29 cellular contexts compared by ENCODE assay signal in the genomic region with DNA sequence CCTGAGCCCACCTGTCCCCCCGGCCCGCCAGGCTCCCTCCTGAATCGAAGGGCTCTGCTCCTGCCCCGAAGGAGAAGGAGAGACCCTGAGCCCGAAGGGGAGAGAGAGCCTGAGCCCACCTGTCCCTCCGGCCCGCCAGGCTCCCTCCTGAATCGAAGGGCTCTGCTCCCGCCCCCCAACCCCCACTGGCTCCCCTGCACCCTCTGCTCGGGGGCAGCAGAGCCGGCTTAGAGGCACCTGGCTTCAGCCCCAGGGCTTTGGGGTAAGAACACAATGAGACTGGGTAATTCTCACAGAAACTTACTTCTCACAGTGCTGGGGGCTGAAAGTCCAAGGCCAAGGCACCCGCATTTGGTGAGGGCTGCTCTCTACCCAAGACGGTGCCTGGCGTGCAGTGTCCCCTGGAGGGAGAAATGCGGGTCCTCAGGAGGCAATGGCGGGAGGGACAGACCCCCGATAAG. TPM values are rescaled to one million over a fixed set of nuclear protein-coding genes. Genes with fewer than 3 reads are reported as not detected.
DNase-seq lines count a peak whose midpoint lies in the region; ATAC-seq, FAIRE-seq and TF ChIP-seq lines count a peak whose summit lies in the region.
"Had no signal": no experiment of that assay in that cellular context is flagged by ENCODE, and none has a peak within 500 bp of the region (broad histone marks: within the 10 kb centered on the region; RNA-seq: fewer than 3 reads in every experiment).

No MANE protein-coding gene starts in this region.

- no peaks in the 10 kb centered on the region for H3K79me2 ChIP-seq in HepG2 (ENCODE audit: insufficient read depth, low read length)

- H3K9ac ChIP-seq in HepG2 (ENCODE audit: insufficient read depth, low read depth, low read length) (peak overlapping the region; percentile 11; the same call in 1 of the 2 replicates), iPS-15b (ENCODE audit: low read depth, low read length) (no peak overlapping the region)
- H3K9ac ChIP-seq: KMS-11 had no signal

- BruUV-seq in HepG2 (replicated peaks; lab: Mats Ljungman, UMichigan) = no TSS peak

- POLR2A ChIA-PET in HepG2 (lab: Yijun Ruan, JAX) = no interaction called here

- no peaks in the 10 kb centered on the region for H3K36me3 ChIP-seq in HepG2 (replicated peaks in 1 of 2; ENCODE audit: control insufficient read depth in 1 of 2, insufficient read depth in 2 of 2, low read length in 2 of 2)
- no peaks in the 10 kb centered on the region for H3K36me3 ChIP-seq in right lobe of liver
- no peaks in the 10 kb centered on the region for H3K36me3 ChIP-seq in iPS-15b (ENCODE audit: control insufficient read depth, insufficient read depth, low read length)
- H3K36me3 ChIP-seq: adrenal gland, breast epithelium, esophagus squamous epithelium, lower lobe of right lung, tibial nerve had no signal

- TF ChIP-seq POLR2A in HepG2 (IDR thresholded peaks at IDR 0.05; ENCODE audit: insufficient read depth in 1 of 2, low read depth in 2 of 2, low read length in 2 of 2) (no peak), right lobe of liver (IDR thresholded peaks at IDR 0.05) (no peak)

- peaks cover 9 to 60% of the 10 kb centered on the region in 2 experiments for H3K27me3 ChIP-seq in HepG2 (ENCODE audit: control insufficient read depth in 1 of 2, insufficient read depth in 2 of 2, low read length in 2 of 2)
- H3K27me3 ChIP-seq in right lobe of liver = no peaks in the 10 kb centered on the region
- H3K27me3 ChIP-seq in iPS-15b (ENCODE audit: control insufficient read depth, insufficient read depth, low read length) = peaks cover 31% of the 10 kb centered on the region

- DNase-seq in HepG2 (ENCODE audit: low spot score) (no peak), right lobe of liver (no peak)
- no peak for DNase-seq in stimulated activated naive B cell treated with anti-CD40 and anti-IgM and Interleukin-4, amounts not matched to agents 10 μg/mL and 1 μg/mL and 100 μg/mL, for 72 hours
- DNase-seq: activated CD8-positive, alpha-beta memory T cell treated with anti-CD3 and anti-CD28 coated beads, Interleukin-2, amount 50 U/mL, for 48 hours; activated effector memory CD4-positive, alpha-beta T cell treated with Interleukin-2 at 50 U/mL for 16 hours; adrenal gland; CD4-positive, CD25-positive, alpha-beta regulatory T cell; DMS 273 treated with DMSO at 0.1 percent for 48 hours; esophagus squamous epithelium; HFFc6; hippocampal formation; lower lobe of right lung; NCI-H1694; NCI-H2171; NCI-H524; SHP77 treated with DMSO at 0.1 percent for 48 hours; stimulated activated naive CD8-positive, alpha-beta T cell treated with anti-CD3 and anti-CD28 coated beads, Interleukin-15, amount 100 ng/mL, for 72 hours had no signal

- FAIRE-seq in HepG2 (lab: Jason Lieb, UNC) = no peak
- FAIRE-seq: frontal cortex, GM19239, keratinocyte had no signal

- peak overlapping the region; percentile 58 for H3K4me2 ChIP-seq in HepG2 (ENCODE audit: low read depth, low read length)
- H3K4me2 ChIP-seq: KMS-11 had no signal

- no peak overlapping the region for H2AFZ ChIP-seq in HepG2 (ENCODE audit: low read length)

- TF ChIP-seq EP300 in HepG2 (IDR thresholded peaks at IDR 0.05; ENCODE audit: low read depth in 2 of 2, low read length in 2 of 2) = no peak
- no peak for TF ChIP-seq EP300 in HepG2 (CRISPR knock-in tag; IDR thresholded peaks at IDR 0.05; ENCODE audit: borderline replicate concordance)

- H3K36me3 Mint-ChIP-seq in IgD-negative memory B cell = no peaks in the 10 kb centered on the region
- no peaks in the 10 kb centered on the region for H3K36me3 Mint-ChIP-seq in stimulated activated naive B cell treated with anti-CD40 and anti-IgM and Interleukin-4, amounts not matched to agents 10 μg/mL and 1 μg/mL and 100 μg/mL, for 72 hours
- H3K36me3 Mint-ChIP-seq: CD4-positive, CD25-positive, alpha-beta regulatory T cell had no signal

- H3K4me1 ChIP-seq in HepG2 (ENCODE audit: insufficient read depth, low read length) (peaks cover 74% of the 10 kb centered on the region), right lobe of liver (no peaks in the 10 kb centered on the region), iPS-15b (ENCODE audit: control insufficient read depth, insufficient read depth, low read length) (peaks cover 4% of the 10 kb centered on the region)

- 13% methylated on average over 6 of the region's 17 CpGs for WGBS in HepG2 (ENCODE audit: low lambda C conversion rate)
- 21% methylated on average over 6 of the region's 17 CpGs for WGBS in right lobe of liver (ENCODE audit: insufficient coverage, low coverage, low lambda C conversion rate, missing lambda C conversion rate)

- CTCF ChIA-PET in HepG2 (lab: Yijun Ruan, JAX; ENCODE audit: low intra/inter-chr PET ratio, low total read pairs) = no interaction called here

- intact Hi-C loops in HepG2 (cut with micrococcal nuclease; ENCODE audit: unreplicated experiment) = no loop called here
- intact Hi-C loops in right lobe of liver (cut with DNase I) = no loop called here

- in situ Hi-C loops in HepG2 (cut with HindIII; ENCODE audit: extremely low pct_ligation_motif_present, low pct_unique_long_range_greater_than_20kb) = no loop called here

- H3K4me3 ChIP-seq in HepG2 (replicated peaks in 1 of 3; ENCODE audit: insufficient read depth in 1 of 3, low read depth in 2 of 3, low read length in 3 of 3) = peak overlapping the region in 2 of 3 experiments; percentile 44 to 55; a peak in 4 of 6 replicates
- no peak overlapping the region for H3K4me3 ChIP-seq in right lobe of liver
- peak overlapping the region; percentile 35 for H3K4me3 ChIP-seq in iPS-15b (ENCODE audit: low read depth, low read length)
- H3K4me3 ChIP-seq: adrenal gland, breast epithelium, esophagus squamous epithelium, lower lobe of right lung, tibial nerve had no signal

- H3K4me1 Mint-ChIP-seq in IgD-negative memory B cell = peaks cover 15 to 36% (median 32%) of the 10 kb centered on the region in 3 donors
- peaks cover 47 to 90% of the 10 kb centered on the region in 2 donors for H3K4me1 Mint-ChIP-seq in stimulated activated naive B cell treated with anti-CD40 and anti-IgM and Interleukin-4, amounts not matched to agents 10 μg/mL and 1 μg/mL and 100 μg/mL, for 72 hours

- H3K9me3 ChIP-seq in HepG2 (ENCODE audit: low read length) = no peaks in the 10 kb centered on the region
- no peaks in the 10 kb centered on the region for H3K9me3 ChIP-seq in right lobe of liver
- peaks cover 3% of the 10 kb centered on the region for H3K9me3 ChIP-seq in iPS-15b (ENCODE audit: control insufficient read depth, insufficient read depth, low read length)
- H3K9me3 ChIP-seq: adrenal gland, breast epithelium, esophagus squamous epithelium, lower lobe of right lung had no signal

- TF ChIP-seq RAD21 in HepG2 (CRISPR knock-in tag; IDR thresholded peaks at IDR 0.05) = no peak

- no peak overlapping the region for H3K27ac ChIP-seq in HepG2 (ENCODE audit: extremely low read length, insufficient read depth, low read length)
- H3K27ac ChIP-seq in right lobe of liver = no peak overlapping the region
- H3K27ac ChIP-seq: adrenal gland, breast epithelium, esophagus squamous epithelium, KMS-11, lower lobe of right lung, tibial nerve had no signal

- H3K27ac Mint-ChIP-seq in IgD-negative memory B cell = peak overlapping the region in 2 of 3 donors; percentile 68 to 78
- peak overlapping the region; percentile 47 for H3K27ac Mint-ChIP-seq in stimulated activated naive B cell treated with anti-CD40 and anti-IgM and Interleukin-4, amounts not matched to agents 10 μg/mL and 1 μg/mL and 100 μg/mL, for 72 hours
- H3K27ac Mint-ChIP-seq: HFFc6 had no signal

- H4K20me1 ChIP-seq in HepG2 (ENCODE audit: insufficient read depth, low read length) = no peaks in the 10 kb centered on the region

- H3K27me3 Mint-ChIP-seq in IgD-negative memory B cell = peaks cover 1% of the 10 kb centered on the region
- H3K27me3 Mint-ChIP-seq in stimulated activated naive B cell treated with anti-CD40 and anti-IgM and Interleukin-4, amounts not matched to agents 10 μg/mL and 1 μg/mL and 100 μg/mL, for 72 hours = peaks cover 0 to 4% of the 10 kb centered on the region in 2 donors
- H3K27me3 Mint-ChIP-seq: stimulated activated naive CD8-positive, alpha-beta T cell treated with anti-CD3 and anti-CD28 coated beads, Interleukin-15, amount 100 ng/mL, for 72 hours had no signal

- no peaks in the 10 kb centered on the region for H3K9me3 Mint-ChIP-seq in IgD-negative memory B cell
- H3K9me3 Mint-ChIP-seq in stimulated activated naive B cell treated with anti-CD40 and anti-IgM and Interleukin-4, amounts not matched to agents 10 μg/mL and 1 μg/mL and 100 μg/mL, for 72 hours = no peaks in the 10 kb centered on the region
- H3K9me3 Mint-ChIP-seq: HFFc6; neural crest cell; stimulated activated naive CD8-positive, alpha-beta T cell treated with anti-CD3 and anti-CD28 coated beads, Interleukin-15, amount 100 ng/mL, for 72 hours had no signal

- peak overlapping the region in 1 of 4 donors; percentile 60 for H3K4me3 Mint-ChIP-seq in IgD-negative memory B cell
- no peak overlapping the region for H3K4me3 Mint-ChIP-seq in stimulated activated naive B cell treated with anti-CD40 and anti-IgM and Interleukin-4, amounts not matched to agents 10 μg/mL and 1 μg/mL and 100 μg/mL, for 72 hours
- H3K4me3 Mint-ChIP-seq: HFFc6, neural crest cell had no signal

- TF ChIP-seq CTCF in HepG2 (CRISPR knock-in tag; IDR thresholded peaks at IDR 0.05) (no peak), right lobe of liver (IDR thresholded peaks at IDR 0.05) (no peak)

- ATAC-seq in HepG2 (no peak), right lobe of liver (no peak), HG02852 (IDR thresholded peaks at IDR 0.05; ENCODE audit: unreplicated experiment) (no peak), GM21360 (IDR thresholded peaks at IDR 0.05; ENCODE audit: unreplicated experiment) (no peak), HG02973 (IDR thresholded peaks at IDR 0.05; ENCODE audit: unreplicated experiment) (no peak)
- ATAC-seq in stimulated activated naive B cell treated with anti-CD40 and anti-IgM and Interleukin-4, amounts not matched to agents 10 μg/mL and 1 μg/mL and 100 μg/mL, for 72 hours (replicated peaks) = no peak

RNA-seq across cellular contexts. Expression of gene FBRSL1, which starts 53.1 kb away (rescaled TPM):
- total RNA-seq in HepG2 (2016; rRNA removed; fragmentation: Illumina TruSeq; extraction: Trizol) = 3.7 and 7.9 TPM in 2 replicates
- total RNA-seq in HepG2 (2016; cell fraction: cytosol; rRNA removed; fragmentation: Illumina TruSeq; extraction: Trizol; ENCODE audit: low read depth) = 2.7 and 3.6 TPM in 2 replicates
- 5.4 and 6.9 TPM in 2 replicates for total RNA-seq in HepG2 (2016; cell fraction: insoluble cytoplasmic fraction; rRNA removed; fragmentation: Illumina TruSeq; extraction: Trizol)
- 7.0 and 9.3 TPM in 2 replicates for total RNA-seq in HepG2 (2016; cell fraction: membrane; rRNA removed; fragmentation: Illumina TruSeq; extraction: Trizol)
- total RNA-seq in HepG2 (2016; cell fraction: nucleus; rRNA removed; fragmentation: Illumina TruSeq; extraction: Trizol) = 10.9 and 11.0 TPM in 2 replicates
- 3.6 and 4.9 TPM in 2 replicates for polyA plus RNA-seq in HepG2 (2011; rRNA removed)
- 3.0 and 6.0 TPM in 2 replicates for polyA plus RNA-seq in HepG2 (2011; cell fraction: cytosol; rRNA removed)
- 50.9 and 76.3 TPM in 2 replicates for polyA plus RNA-seq in HepG2 (2011; cell fraction: nucleus; rRNA removed)
- 25.5 and 31.0 TPM in 2 replicates for polyA plus RNA-seq in HepG2 (2012)
- 5.9 and 6.4 TPM in 2 replicates for polyA plus RNA-seq in HepG2 (2016; cell fraction: cytosol; fragmentation: Illumina TruSeq; extraction: Trizol; ENCODE audit: low read depth)
- polyA plus RNA-seq in HepG2 (2016; cell fraction: insoluble cytoplasmic fraction; fragmentation: Illumina TruSeq; extraction: Trizol; ENCODE audit: low read depth) = 20.0 and 28.2 TPM in 2 replicates
- polyA plus RNA-seq in HepG2 (2016; cell fraction: membrane; fragmentation: Illumina TruSeq; extraction: Trizol; ENCODE audit: low read depth) = 20.5 and 23.8 TPM in 2 replicates
- polyA plus RNA-seq in HepG2 (2016; cell fraction: nucleus; fragmentation: Illumina TruSeq; extraction: Trizol; ENCODE audit: insufficient read depth, low read depth) = 64.1 and 69.3 TPM in 2 replicates
- 3.8 and 7.6 TPM in 2 replicates for polyA minus RNA-seq in HepG2 (2011; rRNA and poly(A)+ RNA removed; ENCODE audit: low replicate concordance)
- 17.3 and 28.7 TPM in 2 replicates for polyA minus RNA-seq in HepG2 (2011; cell fraction: cytosol; rRNA and poly(A)+ RNA removed)
- 8.5 and 11.2 TPM in 2 replicates for polyA minus RNA-seq in HepG2 (2011; cell fraction: nucleus; rRNA and poly(A)+ RNA removed)
- total RNA-seq in right lobe of liver = 10 to 100 TPM; 16.2 to 27.6 (median 23.3) TPM
- polyA plus RNA-seq in IgD-negative memory B cell = 6.8 TPM

Comparison
In these comparisons a context has a peak if more than half of its experiments do, and no peak if none do; other contexts are left out.
1. H3K4me3 ChIP-seq: peak in HepG2 (2 of 3) and iPS-15b (single experiment); none in right lobe of liver (0 of 3).